In the genomic region with DNA sequence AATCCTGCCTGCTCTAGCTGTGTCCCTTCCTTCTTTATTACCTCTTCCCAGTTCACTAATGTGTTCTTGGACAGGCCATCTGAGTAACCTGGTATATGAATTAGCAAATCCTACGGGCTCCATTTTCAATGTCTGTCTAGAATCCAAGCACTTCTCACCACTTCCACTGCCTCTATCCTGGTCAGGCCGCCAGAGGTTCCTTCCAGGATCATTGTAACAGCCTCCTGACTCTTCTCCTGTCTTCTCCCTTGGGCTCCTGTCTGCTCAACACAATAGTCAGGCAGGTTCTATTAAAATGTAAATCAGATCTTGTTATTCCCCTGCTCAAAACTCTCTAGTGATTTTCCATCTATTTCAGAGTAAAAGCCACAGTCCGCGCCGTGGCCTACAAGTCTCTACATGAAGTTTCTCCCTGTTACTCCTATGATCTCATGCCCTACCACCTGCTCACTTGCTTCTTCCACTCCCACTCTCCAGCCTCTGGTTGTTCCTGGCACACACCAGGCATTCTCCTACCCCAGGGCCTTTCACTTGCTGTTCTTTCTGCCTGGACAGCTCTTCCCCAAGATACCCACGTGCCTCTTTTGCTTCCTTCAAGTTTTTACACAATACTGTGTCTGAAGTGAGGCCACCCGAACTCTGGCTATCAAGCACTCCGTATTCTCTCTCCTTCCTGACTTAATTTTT, we compare ENCODE assay signal across 19 cellular contexts. TPM values are rescaled to one million over a fixed set of nuclear protein-coding genes. Genes with fewer than 3 reads are reported as not detected.
DNase-seq lines count a peak whose midpoint lies in the region; ATAC-seq and TF ChIP-seq lines count a peak whose summit lies in the region.
"Had no signal": no experiment of that assay in that cellular context is flagged by ENCODE, and none has a peak within 500 bp of the region (broad histone marks: within the 10 kb centered on the region; RNA-seq: fewer than 3 reads in every experiment).

No MANE protein-coding gene starts in this region.

- H3K56ac ChIP-seq in H9 (ENCODE audit: insufficient read length, low read depth, low read length), result no peak overlapping the region

- H3K9me3 ChIP-seq in H9 (ENCODE audit: control insufficient read depth, low read depth, low read length) (no peaks in the 10 kb centered on the region), gastrocnemius medialis (no peaks in the 10 kb centered on the region)
- H3K9me3 ChIP-seq: lower lobe of right lung had no signal

- H4K8ac ChIP-seq in H9 (replicated peaks; ENCODE audit: insufficient read length, low read depth, low read length), result no peak overlapping the region

- in situ Hi-C loops in gastrocnemius medialis (cut with MboI; ENCODE audit: low sequenced_read_pairs in 4 of 4), result no loop called here

- ATAC-seq in esophagus mucosa (peak; percentile 96), gastrocnemius medialis (peak; percentile 44 to 71)
- ATAC-seq: activated T-helper 17 cell treated with anti-CD3 and anti-CD28 coated beads, Interleukin-2, amount 50 U/mL, for 72 hours; HCT116; naive thymus-derived CD4-positive, alpha-beta T cell; stimulated activated naive CD8-positive, alpha-beta T cell treated with anti-CD3 and anti-CD28 coated beads, Interleukin-15, amount 100 ng/mL, for 72 hours had no signal

- H4K5ac ChIP-seq in H9 (ENCODE audit: insufficient read length, low read depth, low read length), result no peak overlapping the region

- no peaks in the 10 kb centered on the region for H3K36me3 Mint-ChIP-seq in H9 (ENCODE audit: insufficient read depth in 1 of 3, low read depth in 3 of 3)
- H3K36me3 Mint-ChIP-seq: naive thymus-derived CD4-positive, alpha-beta T cell had no signal

- no peaks in the 10 kb centered on the region for H4K20me1 ChIP-seq in H9 (ENCODE audit: control insufficient read depth, insufficient read depth, insufficient read length)

- H2BK5ac ChIP-seq in H9 (ENCODE audit: insufficient read length, low read length), result no peak overlapping the region

- H3K27me3 ChIP-seq in H9 (ENCODE audit: insufficient read depth, low read length), result no peaks in the 10 kb centered on the region
- H3K27me3 ChIP-seq in gastrocnemius medialis, result no peaks in the 10 kb centered on the region

- TF ChIP-seq CTCF in H9 (conservative IDR thresholded peaks at IDR 0.05), result no peak
- TF ChIP-seq CTCF in RWPE1 (conservative IDR thresholded peaks at IDR 0.05; ENCODE audit: low read depth), result no peak
- no peak for TF ChIP-seq CTCF in gastrocnemius medialis (IDR thresholded peaks at IDR 0.05 in 4 of 5, conservative IDR thresholded peaks at IDR 0.05 in 1 of 5)

- H3K9me3 Mint-ChIP-seq in H9, result peaks cover 0 to 3% of the 10 kb centered on the region in 2 experiments; a peak in 2 of 5 replicates
- H3K9me3 Mint-ChIP-seq: activated T-helper 17 cell treated with anti-CD3 and anti-CD28 coated beads, Interleukin-2, amount 50 U/mL, for 72 hours; central memory CD8-positive, alpha-beta T cell; stimulated activated naive CD8-positive, alpha-beta T cell treated with anti-CD3 and anti-CD28 coated beads, Interleukin-15, amount 100 ng/mL, for 72 hours; T-helper 1 cell treated with Interleukin-12 subunit alpha and Interleukin-12 subunit beta and Interleukin-4 antibody, amounts not matched to agents 30 μg/mL and 1 μg/mL, for 36 hours had no signal

- H3K27ac Mint-ChIP-seq in H9, result peak overlapping the region in 2 of 3 experiments; percentile 22 to 65; a peak in 4 of 7 replicates
- H3K27ac Mint-ChIP-seq: activated T-helper 17 cell treated with anti-CD3 and anti-CD28 coated beads, Interleukin-2, amount 50 U/mL, for 72 hours; naive thymus-derived CD4-positive, alpha-beta T cell; stimulated activated naive CD8-positive, alpha-beta T cell treated with anti-CD3 and anti-CD28 coated beads, Interleukin-15, amount 100 ng/mL, for 72 hours; T-helper 1 cell treated with Interleukin-12 subunit alpha and Interleukin-12 subunit beta and Interleukin-4 antibody, amounts not matched to agents 30 μg/mL and 1 μg/mL, for 36 hours had no signal

- no peak overlapping the region; a peak in 1 of 5 replicates for H3K4me3 Mint-ChIP-seq in H9
- H3K4me3 Mint-ChIP-seq: activated T-helper 17 cell treated with anti-CD3 and anti-CD28 coated beads, Interleukin-2, amount 50 U/mL, for 72 hours; central memory CD8-positive, alpha-beta T cell; naive thymus-derived CD4-positive, alpha-beta T cell; stimulated activated naive CD8-positive, alpha-beta T cell treated with anti-CD3 and anti-CD28 coated beads, Interleukin-15, amount 100 ng/mL, for 72 hours; T-helper 1 cell treated with Interleukin-12 subunit alpha and Interleukin-12 subunit beta and Interleukin-4 antibody, amounts not matched to agents 30 μg/mL and 1 μg/mL, for 36 hours had no signal

- H3K79me2 ChIP-seq in H9 (ENCODE audit: insufficient read depth, low read length), result no peaks in the 10 kb centered on the region

- POLR2A ChIA-PET in RWPE1 (lab: Yijun Ruan, JAX; ENCODE audit: low non-redundant PET), result no interaction called here

- no peak overlapping the region; the same call in 1 of the 2 replicates for H3K14ac ChIP-seq in H9 (ENCODE audit: insufficient read depth, low read length)

- H3K9ac ChIP-seq in H9 (ENCODE audit: extremely low read depth, insufficient read length, low read length), result no peak overlapping the region

- intact Hi-C loops in gastrocnemius medialis (cut with DNase I; ENCODE audit: low total_unique reads), result no loop called here

- H3K18ac ChIP-seq in H9 (ENCODE audit: insufficient read length, low read depth, low read length), result no peak overlapping the region

- no peak overlapping the region for H2BK120ac ChIP-seq in H9 (ENCODE audit: low read depth, low read length, poor library complexity, severe bottlenecking)

- TF ChIP-seq POLR2A in gastrocnemius medialis (IDR thresholded peaks at IDR 0.05), result no peak

- peaks cover 9% of the 10 kb centered on the region; the same call in 1 of the 2 replicates for H3K4me1 ChIP-seq in H9 (ENCODE audit: insufficient read depth, low read length)
- H3K4me1 ChIP-seq in gastrocnemius medialis, result peaks cover 24 to 51% of the 10 kb centered on the region in 2 donors

- no peak overlapping the region for H2BK12ac ChIP-seq in H9 (ENCODE audit: insufficient read length, low read depth, low read length)

- no peak overlapping the region for H3K4me2 ChIP-seq in H9 (ENCODE audit: insufficient read depth, insufficient read length, low read length)

- DNase-seq in H9 (no peak), RWPE1 (ENCODE audit: low spot score) (peak; percentile 81), gastrocnemius medialis (peak; percentile 32 to 63), cerebellar nuclear complex (lab: John Stamatoyannopoulos, UW) (no peak), NOMO-1 treated with dmso at 0.1 percent for 144 hours (lab: John Stamatoyannopoulos, UW; ENCODE audit: unreplicated experiment) (no peak), KG1 (lab: John Stamatoyannopoulos, UW) (no peak)
- DNase-seq in stimulated activated CD8-positive, alpha-beta memory T cell treated with anti-CD3 and anti-CD28 coated beads, Interleukin-4, amount 100 ng/mL, for 48 hours, result no peak
- DNase-seq: effector memory CD4-positive, alpha-beta T cell; GDM1; lower lobe of right lung; naive thymus-derived CD4-positive, alpha-beta T cell; SHP77; stimulated activated naive CD8-positive, alpha-beta T cell treated with anti-CD3 and anti-CD28 coated beads, Interleukin-15, amount 100 ng/mL, for 72 hours had no signal

- H3K23ac ChIP-seq in H9 (ENCODE audit: insufficient read length, low read depth, low read length), result no peak overlapping the region

- H3K23me2 ChIP-seq in H9 (ENCODE audit: insufficient read length, low read depth, low read length, poor library complexity, severe bottlenecking), result no peaks in the 10 kb centered on the region

- H3K27ac ChIP-seq in H9 (ENCODE audit: insufficient read length, low read depth, low read length) (no peak overlapping the region), RWPE1 (peak overlapping the region; percentile 65), gastrocnemius medialis (peak overlapping the region; percentile 51 to 78 (median 74))
- H3K27ac ChIP-seq: lower lobe of right lung had no signal

- H2AFZ ChIP-seq in H9 (ENCODE audit: low read length), result no peak overlapping the region

- no peak overlapping the region for H2BK20ac ChIP-seq in H9 (ENCODE audit: low read depth, low read length, poor library complexity, severe bottlenecking)

- no peaks in the 10 kb centered on the region for H3K79me1 ChIP-seq in H9 (ENCODE audit: insufficient read depth, low read depth, low read length, poor library complexity, severe bottlenecking)

- H3K4me1 Mint-ChIP-seq in H9, result peaks cover 16 to 23% of the 10 kb centered on the region in 2 experiments
- H3K4me1 Mint-ChIP-seq: activated T-helper 17 cell treated with anti-CD3 and anti-CD28 coated beads, Interleukin-2, amount 50 U/mL, for 72 hours; central memory CD8-positive, alpha-beta T cell; stimulated activated naive CD8-positive, alpha-beta T cell treated with anti-CD3 and anti-CD28 coated beads, Interleukin-15, amount 100 ng/mL, for 72 hours had no signal

- no peak overlapping the region for H3K4me3 ChIP-seq in gastrocnemius medialis
- H3K4me3 ChIP-seq: lower lobe of right lung had no signal

- no peak overlapping the region for H2AK5ac ChIP-seq in H9 (ENCODE audit: insufficient read length, low read length)

- H3K27me3 Mint-ChIP-seq in H9 (ENCODE audit: low read depth), result no peaks in the 10 kb centered on the region

- no peak overlapping the region for H4K91ac ChIP-seq in H9 (ENCODE audit: insufficient read length, low read depth, low read length)

- H3K36me3 ChIP-seq in gastrocnemius medialis, result no peaks in the 10 kb centered on the region
- H3K36me3 ChIP-seq: lower lobe of right lung had no signal

- H3T11ph ChIP-seq in H9 (ENCODE audit: low read length), result no peak overlapping the region

- no CpG with 5 or more reads among the region's 8 CpGs for WGBS in H9 (ENCODE audit: extremely low coverage, insufficient read length, low lambda C conversion rate)

- no peak overlapping the region for H3K4ac ChIP-seq in H9 (ENCODE audit: low read depth, low read length)

- CTCF ChIA-PET in RWPE1 (lab: Yijun Ruan, JAX), result interaction anchor here (0.6 to 1.0 kb wide), 3 partner anchors 8 to 129 kb away, joined by 3 to 4 read pairs (median 3); no protein-coding TSS in a partner anchor

- H2BK15ac ChIP-seq in H9 (ENCODE audit: low read depth, low read length), result no peak overlapping the region

RNA-seq across cellular contexts. Expression of gene ZNF366, which starts 21.7 kb away (rescaled TPM):
- total RNA-seq in H9 (2021) (not detected in 2 replicates), esophagus mucosa (1.1 TPM), gastrocnemius medialis (1 to 10 TPM; 2.0 to 5.8 (median 3.0) TPM)
- total RNA-seq: activated CD8-positive, alpha-beta memory T cell treated with anti-CD3 and anti-CD28 coated beads for 36 hours; activated T-helper 17 cell treated with anti-CD3 and anti-CD28 coated beads, Interleukin-2, amount 50 U/mL, for 72 hours had no signal

Comparison
In these comparisons a context has a peak if more than half of its experiments do, and no peak if none do; other contexts are left out.
1. DNase-seq: peak in RWPE1 (single experiment) and gastrocnemius medialis (2 of 2); none in H9 (single experiment), stimulated activated CD8-positive, alpha-beta memory T cell treated with anti-CD3 and anti-CD28 coated beads, Interleukin-4, amount 100 ng/mL, for 48 hours (single experiment), cerebellar nuclear complex (0 of 2), NOMO-1 treated with dmso at 0.1 percent for 144 hours (single experiment) and KG1 (single experiment).